In genomic region chr7:117424090-117424829, GRCh38 we compare ENCODE assay signal across 14 cellular contexts. TPM values are rescaled to one million over a fixed set of nuclear protein-coding genes. Genes with fewer than 3 reads are reported as not detected.
DNase-seq lines count a peak whose midpoint lies in the region; ATAC-seq lines count a peak whose summit lies in the region.
"Had no signal": no experiment of that assay in that cellular context is flagged by ENCODE, and none has a peak within 500 bp of the region (broad histone marks: within the 10 kb centered on the region; RNA-seq: fewer than 3 reads in every experiment).

No MANE protein-coding gene starts in this region.

- peak; percentile 69 for ATAC-seq in GM18909 (IDR thresholded peaks at IDR 0.05; ENCODE audit: poor library complexity, unreplicated experiment)
- peak; percentile 66 for ATAC-seq in GM21576 (IDR thresholded peaks at IDR 0.05; ENCODE audit: unreplicated experiment)
- peak; percentile 51 for ATAC-seq in HG03066 (IDR thresholded peaks at IDR 0.05; ENCODE audit: low read depth, unreplicated experiment)
- ATAC-seq in activated T-helper 17 cell treated with anti-CD3 and anti-CD28 coated beads, Interleukin-2, amount 50 U/mL, for 72 hours (replicated peaks): peak; percentile 31
- ATAC-seq: natural killer cell treated with Interleukin-12 subunit alpha and Interleukin-12 subunit beta and Interleukin-15 and Interleukin-18, amount 100 ng/mL, for 72 hours had no signal

- H3K4me3 Mint-ChIP-seq in activated T-helper 17 cell treated with anti-CD3 and anti-CD28 coated beads, Interleukin-2, amount 50 U/mL, for 72 hours: no peak overlapping the region
- H3K4me3 Mint-ChIP-seq: natural killer cell treated with Interleukin-12 subunit alpha and Interleukin-12 subunit beta and Interleukin-15 and Interleukin-18, amount 100 ng/mL, for 72 hours; T-helper 1 cell treated with Interleukin-12 subunit alpha and Interleukin-12 subunit beta and Interleukin-4 antibody, amounts not matched to agents 30 μg/mL and 1 μg/mL, for 36 hours had no signal

- DNase-seq in D341Med (ENCODE audit: low spot score): no peak
- no peak for DNase-seq in NCI-H1694 treated with DMSO at 0.1 percent for 48 hours (lab: John Stamatoyannopoulos, UW)
- DNase-seq in AG08396 (ENCODE audit: low spot score): no peak
- DNase-seq: activated CD4-positive, alpha-beta T cell treated with anti-CD3 and anti-CD28 coated beads, Interleukin-2, amount 50 U/mL, for 4 hours; Peyer's patch; sigmoid colon had no signal

- no peaks in the 10 kb centered on the region for H3K36me3 Mint-ChIP-seq in activated T-helper 17 cell treated with anti-CD3 and anti-CD28 coated beads, Interleukin-2, amount 50 U/mL, for 72 hours (ENCODE audit: low read depth)
- H3K36me3 Mint-ChIP-seq: natural killer cell treated with Interleukin-12 subunit alpha and Interleukin-12 subunit beta and Interleukin-15 and Interleukin-18, amount 100 ng/mL, for 72 hours had no signal

- no peaks in the 10 kb centered on the region for H3K4me1 Mint-ChIP-seq in activated T-helper 17 cell treated with anti-CD3 and anti-CD28 coated beads, Interleukin-2, amount 50 U/mL, for 72 hours

- no peak overlapping the region for H3K27ac Mint-ChIP-seq in activated T-helper 17 cell treated with anti-CD3 and anti-CD28 coated beads, Interleukin-2, amount 50 U/mL, for 72 hours
- H3K27ac Mint-ChIP-seq: natural killer cell treated with Interleukin-12 subunit alpha and Interleukin-12 subunit beta and Interleukin-15 and Interleukin-18, amount 100 ng/mL, for 72 hours; T-helper 1 cell treated with Interleukin-12 subunit alpha and Interleukin-12 subunit beta and Interleukin-4 antibody, amounts not matched to agents 30 μg/mL and 1 μg/mL, for 36 hours had no signal

- no peaks in the 10 kb centered on the region for H3K9me3 Mint-ChIP-seq in activated T-helper 17 cell treated with anti-CD3 and anti-CD28 coated beads, Interleukin-2, amount 50 U/mL, for 72 hours

- H3K27me3 Mint-ChIP-seq in activated T-helper 17 cell treated with anti-CD3 and anti-CD28 coated beads, Interleukin-2, amount 50 U/mL, for 72 hours: no peaks in the 10 kb centered on the region
- H3K27me3 Mint-ChIP-seq: natural killer cell treated with Interleukin-12 subunit alpha and Interleukin-12 subunit beta and Interleukin-15 and Interleukin-18, amount 100 ng/mL, for 72 hours had no signal

RNA-seq across cellular contexts. Expression of gene ASZ1, which starts 3.0 kb away (rescaled TPM):
- total RNA-seq in activated T-helper 17 cell treated with anti-CD3 and anti-CD28 coated beads, Interleukin-2, amount 50 U/mL, for 72 hours: not detected
- total RNA-seq: bronchial epithelial cell; glomerular endothelial cell; natural killer cell treated with Interleukin-12 subunit alpha and Interleukin-12 subunit beta and Interleukin-15 and Interleukin-18, amount 100 ng/mL, for 72 hours; Peyer's patch; sigmoid colon had no signal

RNA-seq across cellular contexts. Expression of gene CFTR, which starts 55.6 kb away (rescaled TPM):
- total RNA-seq in activated T-helper 17 cell treated with anti-CD3 and anti-CD28 coated beads, Interleukin-2, amount 50 U/mL, for 72 hours: not detected
- total RNA-seq: glomerular endothelial cell; natural killer cell treated with Interleukin-12 subunit alpha and Interleukin-12 subunit beta and Interleukin-15 and Interleukin-18, amount 100 ng/mL, for 72 hours had no signal
